1 cellular context compared by ENCODE assay signal in the genomic region with DNA sequence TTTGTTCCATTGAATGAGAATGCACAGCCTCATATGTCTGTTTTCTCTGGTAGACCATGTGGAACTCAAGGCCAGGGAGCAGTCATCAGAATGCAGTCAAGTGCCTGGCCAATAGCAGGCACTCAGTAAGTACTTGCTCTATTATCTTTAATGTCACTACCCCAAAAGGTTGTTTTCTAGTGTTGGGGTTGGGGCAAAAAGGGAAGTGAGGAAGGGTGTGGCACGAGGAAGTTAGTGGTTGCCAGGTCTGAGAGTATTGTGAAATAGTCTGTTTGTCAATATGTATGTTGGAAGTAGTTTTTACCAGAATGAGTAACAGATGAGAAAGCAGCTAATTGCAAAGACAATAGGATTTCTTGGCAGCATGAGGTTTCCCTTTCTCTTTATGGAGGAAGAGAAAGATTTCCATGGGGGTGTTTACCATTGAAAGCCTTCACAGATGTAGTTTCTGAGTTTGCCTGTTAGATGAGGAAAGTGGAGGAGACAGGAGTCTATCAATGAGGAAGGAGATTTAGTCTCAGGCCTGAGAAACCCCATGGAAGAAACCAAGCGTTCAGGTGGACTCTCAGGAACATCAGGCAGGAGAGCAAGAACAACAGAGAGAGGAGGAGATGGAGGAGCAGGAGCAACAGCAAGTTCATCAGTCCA.
TF ChIP-seq lines count a peak whose summit lies in the region.

No MANE protein-coding gene starts in this region.

TF ChIP-seq in GM23338, 12 proteins besides CTCF, POLR2A, EP300 and RAD21:
- TF ChIP-seq, protein P1, sequence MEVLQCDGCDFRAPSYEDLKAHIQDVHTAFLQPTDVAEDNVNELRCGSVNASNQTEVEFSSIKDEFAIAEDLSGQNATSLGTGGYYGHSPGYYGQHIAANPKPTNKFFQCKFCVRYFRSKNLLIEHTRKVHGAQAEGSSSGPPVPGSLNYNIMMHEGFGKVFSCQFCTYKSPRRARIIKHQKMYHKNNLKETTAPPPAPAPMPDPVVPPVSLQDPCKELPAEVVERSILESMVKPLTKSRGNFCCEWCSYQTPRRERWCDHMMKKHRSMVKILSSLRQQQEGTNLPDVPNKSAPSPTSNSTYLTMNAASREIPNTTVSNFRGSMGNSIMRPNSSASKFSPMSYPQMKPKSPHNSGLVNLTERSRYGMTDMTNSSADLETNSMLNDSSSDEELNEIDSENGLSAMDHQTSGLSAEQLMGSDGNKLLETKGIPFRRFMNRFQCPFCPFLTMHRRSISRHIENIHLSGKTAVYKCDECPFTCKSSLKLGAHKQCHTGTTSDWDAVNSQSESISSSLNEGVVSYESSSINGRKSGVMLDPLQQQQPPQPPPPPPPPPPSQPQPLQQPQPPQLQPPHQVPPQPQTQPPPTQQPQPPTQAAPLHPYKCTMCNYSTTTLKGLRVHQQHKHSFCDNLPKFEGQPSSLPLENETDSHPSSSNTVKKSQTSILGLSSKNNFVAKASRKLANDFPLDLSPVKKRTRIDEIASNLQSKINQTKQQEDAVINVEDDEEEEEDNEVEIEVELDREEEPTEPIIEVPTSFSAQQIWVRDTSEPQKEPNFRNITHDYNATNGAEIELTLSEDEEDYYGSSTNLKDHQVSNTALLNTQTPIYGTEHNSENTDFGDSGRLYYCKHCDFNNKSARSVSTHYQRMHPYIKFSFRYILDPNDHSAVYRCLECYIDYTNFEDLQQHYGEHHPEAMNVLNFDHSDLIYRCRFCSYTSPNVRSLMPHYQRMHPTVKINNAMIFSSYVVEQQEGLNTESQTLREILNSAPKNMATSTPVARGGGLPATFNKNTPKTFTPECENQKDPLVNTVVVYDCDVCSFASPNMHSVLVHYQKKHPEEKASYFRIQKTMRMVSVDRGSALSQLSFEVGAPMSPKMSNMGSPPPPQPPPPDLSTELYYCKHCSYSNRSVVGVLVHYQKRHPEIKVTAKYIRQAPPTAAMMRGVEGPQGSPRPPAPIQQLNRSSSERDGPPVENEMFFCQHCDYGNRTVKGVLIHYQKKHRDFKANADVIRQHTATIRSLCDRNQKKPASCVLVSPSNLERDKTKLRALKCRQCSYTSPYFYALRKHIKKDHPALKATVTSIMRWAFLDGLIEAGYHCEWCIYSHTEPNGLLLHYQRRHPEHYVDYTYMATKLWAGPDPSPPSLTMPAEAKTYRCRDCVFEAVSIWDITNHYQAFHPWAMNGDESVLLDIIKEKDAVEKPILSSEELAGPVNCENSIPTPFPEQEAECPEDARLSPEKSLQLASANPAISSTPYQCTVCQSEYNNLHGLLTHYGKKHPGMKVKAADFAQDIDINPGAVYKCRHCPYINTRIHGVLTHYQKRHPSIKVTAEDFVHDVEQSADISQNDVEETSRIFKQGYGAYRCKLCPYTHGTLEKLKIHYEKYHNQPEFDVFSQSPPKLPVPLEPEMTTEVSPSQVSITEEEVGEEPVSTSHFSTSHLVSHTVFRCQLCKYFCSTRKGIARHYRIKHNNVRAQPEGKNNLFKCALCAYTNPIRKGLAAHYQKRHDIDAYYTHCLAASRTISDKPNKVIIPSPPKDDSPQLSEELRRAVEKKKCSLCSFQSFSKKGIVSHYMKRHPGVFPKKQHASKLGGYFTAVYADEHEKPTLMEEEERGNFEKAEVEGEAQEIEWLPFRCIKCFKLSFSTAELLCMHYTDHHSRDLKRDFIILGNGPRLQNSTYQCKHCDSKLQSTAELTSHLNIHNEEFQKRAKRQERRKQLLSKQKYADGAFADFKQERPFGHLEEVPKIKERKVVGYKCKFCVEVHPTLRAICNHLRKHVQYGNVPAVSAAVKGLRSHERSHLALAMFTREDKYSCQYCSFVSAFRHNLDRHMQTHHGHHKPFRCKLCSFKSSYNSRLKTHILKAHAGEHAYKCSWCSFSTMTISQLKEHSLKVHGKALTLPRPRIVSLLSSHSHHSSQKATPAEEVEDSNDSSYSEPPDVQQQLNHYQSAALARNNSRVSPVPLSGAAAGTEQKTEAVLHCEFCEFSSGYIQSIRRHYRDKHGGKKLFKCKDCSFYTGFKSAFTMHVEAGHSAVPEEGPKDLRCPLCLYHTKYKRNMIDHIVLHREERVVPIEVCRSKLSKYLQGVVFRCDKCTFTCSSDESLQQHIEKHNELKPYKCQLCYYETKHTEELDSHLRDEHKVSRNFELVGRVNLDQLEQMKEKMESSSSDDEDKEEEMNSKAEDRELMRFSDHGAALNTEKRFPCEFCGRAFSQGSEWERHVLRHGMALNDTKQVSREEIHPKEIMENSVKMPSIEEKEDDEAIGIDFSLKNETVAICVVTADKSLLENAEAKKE (CRISPR knock-in tag; IDR thresholded peaks at IDR 0.05): no peak
- TF ChIP-seq ZNF114 (CRISPR knock-in tag; IDR thresholded peaks at IDR 0.05) (no peak), CREB1 (CRISPR knock-in tag; IDR thresholded peaks at IDR 0.05; ENCODE audit: low read depth) (no peak), STAT1 (IDR thresholded peaks at IDR 0.05; ENCODE audit: unreplicated experiment) (no peak), NANOG (IDR thresholded peaks at IDR 0.05; ENCODE audit: borderline replicate concordance) (no peak), POLR2AphosphoS5 (IDR thresholded peaks at IDR 0.05; ENCODE audit: low read depth) (no peak), EZH2 (IDR thresholded peaks at IDR 0.05; ENCODE audit: low read depth, unreplicated experiment) (no peak), EZH2phosphoT487 (IDR thresholded peaks at IDR 0.05; ENCODE audit: unreplicated experiment) (no peak), ZNF331 (CRISPR knock-in tag; IDR thresholded peaks at IDR 0.05; ENCODE audit: low read depth) (no peak), JUNB (IDR thresholded peaks at IDR 0.05; ENCODE audit: unreplicated experiment) (no peak)
- TF ChIP-seq, protein P2, sequence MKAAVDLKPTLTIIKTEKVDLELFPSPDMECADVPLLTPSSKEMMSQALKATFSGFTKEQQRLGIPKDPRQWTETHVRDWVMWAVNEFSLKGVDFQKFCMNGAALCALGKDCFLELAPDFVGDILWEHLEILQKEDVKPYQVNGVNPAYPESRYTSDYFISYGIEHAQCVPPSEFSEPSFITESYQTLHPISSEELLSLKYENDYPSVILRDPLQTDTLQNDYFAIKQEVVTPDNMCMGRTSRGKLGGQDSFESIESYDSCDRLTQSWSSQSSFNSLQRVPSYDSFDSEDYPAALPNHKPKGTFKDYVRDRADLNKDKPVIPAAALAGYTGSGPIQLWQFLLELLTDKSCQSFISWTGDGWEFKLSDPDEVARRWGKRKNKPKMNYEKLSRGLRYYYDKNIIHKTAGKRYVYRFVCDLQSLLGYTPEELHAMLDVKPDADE (IDR thresholded peaks at IDR 0.05): no peak
- TF ChIP-seq, protein P3, sequence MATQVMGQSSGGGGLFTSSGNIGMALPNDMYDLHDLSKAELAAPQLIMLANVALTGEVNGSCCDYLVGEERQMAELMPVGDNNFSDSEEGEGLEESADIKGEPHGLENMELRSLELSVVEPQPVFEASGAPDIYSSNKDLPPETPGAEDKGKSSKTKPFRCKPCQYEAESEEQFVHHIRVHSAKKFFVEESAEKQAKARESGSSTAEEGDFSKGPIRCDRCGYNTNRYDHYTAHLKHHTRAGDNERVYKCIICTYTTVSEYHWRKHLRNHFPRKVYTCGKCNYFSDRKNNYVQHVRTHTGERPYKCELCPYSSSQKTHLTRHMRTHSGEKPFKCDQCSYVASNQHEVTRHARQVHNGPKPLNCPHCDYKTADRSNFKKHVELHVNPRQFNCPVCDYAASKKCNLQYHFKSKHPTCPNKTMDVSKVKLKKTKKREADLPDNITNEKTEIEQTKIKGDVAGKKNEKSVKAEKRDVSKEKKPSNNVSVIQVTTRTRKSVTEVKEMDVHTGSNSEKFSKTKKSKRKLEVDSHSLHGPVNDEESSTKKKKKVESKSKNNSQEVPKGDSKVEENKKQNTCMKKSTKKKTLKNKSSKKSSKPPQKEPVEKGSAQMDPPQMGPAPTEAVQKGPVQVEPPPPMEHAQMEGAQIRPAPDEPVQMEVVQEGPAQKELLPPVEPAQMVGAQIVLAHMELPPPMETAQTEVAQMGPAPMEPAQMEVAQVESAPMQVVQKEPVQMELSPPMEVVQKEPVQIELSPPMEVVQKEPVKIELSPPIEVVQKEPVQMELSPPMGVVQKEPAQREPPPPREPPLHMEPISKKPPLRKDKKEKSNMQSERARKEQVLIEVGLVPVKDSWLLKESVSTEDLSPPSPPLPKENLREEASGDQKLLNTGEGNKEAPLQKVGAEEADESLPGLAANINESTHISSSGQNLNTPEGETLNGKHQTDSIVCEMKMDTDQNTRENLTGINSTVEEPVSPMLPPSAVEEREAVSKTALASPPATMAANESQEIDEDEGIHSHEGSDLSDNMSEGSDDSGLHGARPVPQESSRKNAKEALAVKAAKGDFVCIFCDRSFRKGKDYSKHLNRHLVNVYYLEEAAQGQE (IDR thresholded peaks at IDR 0.05; ENCODE audit: unreplicated experiment): no peak
